ENCODE assay signal across 26 cellular contexts in the genomic region with DNA sequence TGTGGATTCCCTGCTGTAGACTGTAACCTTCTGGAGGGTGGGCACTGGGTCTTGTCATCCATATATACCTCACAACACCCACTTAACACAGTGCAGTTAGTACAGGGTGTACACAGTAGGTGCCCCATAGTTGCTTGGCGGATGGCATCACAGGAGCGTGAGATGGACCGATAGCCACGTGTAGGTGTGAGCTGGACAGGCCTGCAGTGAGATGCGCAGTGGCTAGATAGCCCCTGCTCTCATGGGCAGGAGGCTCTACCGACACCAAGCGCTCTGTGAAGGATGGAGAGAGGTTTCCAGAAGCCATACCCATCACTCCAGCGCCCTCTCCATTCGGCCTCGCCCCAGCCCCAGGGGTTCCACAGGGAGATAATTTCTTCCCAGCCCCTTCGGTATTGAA. TPM values are rescaled to one million over a fixed set of nuclear protein-coding genes. Genes with fewer than 3 reads are reported as not detected.
"Had no signal": no experiment of that assay in that cellular context is flagged by ENCODE, and none has a peak within 500 bp of the region (broad histone marks: within the 10 kb centered on the region; RNA-seq: fewer than 3 reads in every experiment).

No MANE protein-coding gene starts in this region.

- H3K27ac ChIP-seq: esophagus squamous epithelium, lower lobe of right lung, neutrophil, pancreas, right atrium auricular region, thoracic aorta, transverse colon, vagina had no signal

- H3K4me3 Mint-ChIP-seq: effector memory CD8-positive, alpha-beta T cell; immature natural killer cell; natural killer cell; stimulated activated naive B cell treated with anti-CD40 and anti-IgM and Interleukin-4, amounts not matched to agents 10 μg/mL and 1 μg/mL and 100 μg/mL, for 72 hours; stimulated activated naive CD8-positive, alpha-beta T cell treated with anti-CD3 and anti-CD28 coated beads, Interleukin-15, Interleukin-2, amounts not matched to agents 100 ng/mL and 50 ng/mL, for 24 hours had no signal

- H3K4me1 Mint-ChIP-seq: immature natural killer cell, natural killer cell had no signal

- H3K4me1 ChIP-seq: lower lobe of right lung, pancreas, right atrium auricular region, transverse colon, vagina had no signal

- H3K27ac Mint-ChIP-seq: effector memory CD8-positive, alpha-beta T cell; immature natural killer cell; natural killer cell; progenitor cell of endocrine pancreas; stimulated activated naive B cell treated with anti-CD40 and anti-IgM and Interleukin-4, amounts not matched to agents 10 μg/mL and 1 μg/mL and 100 μg/mL, for 72 hours; stimulated activated naive CD8-positive, alpha-beta T cell treated with anti-CD3 and anti-CD28 coated beads, Interleukin-15, Interleukin-2, amounts not matched to agents 100 ng/mL and 50 ng/mL, for 24 hours had no signal

- H3K27me3 Mint-ChIP-seq: progenitor cell of endocrine pancreas had no signal

- H3K27me3 ChIP-seq: pancreas, right atrium auricular region, transverse colon, vagina had no signal

- H3K4me3 ChIP-seq: esophagus squamous epithelium, lower lobe of right lung, pancreas, right atrium auricular region, thoracic aorta, transverse colon, vagina had no signal

- H3K36me3 Mint-ChIP-seq: immature natural killer cell; natural killer cell; stimulated activated naive B cell treated with anti-CD40 and anti-IgM and Interleukin-4, amounts not matched to agents 10 μg/mL and 1 μg/mL and 100 μg/mL, for 72 hours had no signal

- H3K9me3 Mint-ChIP-seq: effector memory CD8-positive, alpha-beta T cell; immature natural killer cell; natural killer cell; stimulated activated naive B cell treated with anti-CD40 and anti-IgM and Interleukin-4, amounts not matched to agents 10 μg/mL and 1 μg/mL and 100 μg/mL, for 72 hours; stimulated activated naive CD8-positive, alpha-beta T cell treated with anti-CD3 and anti-CD28 coated beads, Interleukin-15, Interleukin-2, amounts not matched to agents 100 ng/mL and 50 ng/mL, for 24 hours had no signal

- H3K36me3 ChIP-seq: esophagus squamous epithelium, lower lobe of right lung, neutrophil, pancreas, right atrium auricular region, thoracic aorta, transverse colon, vagina had no signal

- DNase-seq: cortex of kidney; effector memory CD8-positive, alpha-beta T cell; erythroblast; esophagus squamous epithelium; foreskin melanocyte; hypothalamus; immature natural killer cell; kidney glomerular epithelial cell; left colon; left ventricle myocardium superior; lower lobe of right lung; natural killer cell; stimulated activated CD4-positive, alpha-beta T cell treated with anti-CD3 and anti-CD28 coated beads, Interleukin-4, amount 100 ng/mL, for 4 hours; stimulated activated naive B cell treated with anti-CD40 and anti-IgM and Interleukin-4, amounts not matched to agents 10 μg/mL and 1 μg/mL and 100 μg/mL, for 72 hours; transverse colon had no signal

- H3K9me3 ChIP-seq: esophagus squamous epithelium, lower lobe of right lung, neutrophil, pancreas, right atrium auricular region, thoracic aorta, transverse colon, vagina had no signal

RNA-seq across cellular contexts. Expression of a gene that starts 49.5 kb away (rescaled TPM):
- total RNA-seq: dermis microvascular lymphatic vessel endothelial cell, left ventricle myocardium superior, natural killer cell, omental fat pad, right atrium auricular region, skeletal muscle tissue, vagina had no signal
- polyA plus RNA-seq: immature natural killer cell, neural cell had no signal
